16 cellular contexts compared by ENCODE assay signal in genomic region chr7:2639151-2639993, GRCh38. TPM values are rescaled to one million over a fixed set of nuclear protein-coding genes. Genes with fewer than 3 reads are reported as not detected.
DNase-seq lines count a peak whose midpoint lies in the region; ATAC-seq, FAIRE-seq and TF ChIP-seq lines count a peak whose summit lies in the region.
"Had no signal": no experiment of that assay in that cellular context is flagged by ENCODE, and none has a peak within 500 bp of the region (broad histone marks: within the 10 kb centered on the region; RNA-seq: fewer than 3 reads in every experiment).

No MANE protein-coding gene starts in this region.

- H2AFZ ChIP-seq in HepG2 (ENCODE audit: low read length) = no peak overlapping the region
- no peak overlapping the region for H2AFZ ChIP-seq in smooth muscle cell (ENCODE audit: low read depth)
- H2AFZ ChIP-seq: parathyroid adenoma had no signal

- H3K4me2 ChIP-seq in HepG2 (ENCODE audit: low read depth, low read length) = no peak overlapping the region
- no peak overlapping the region for H3K4me2 ChIP-seq in smooth muscle cell

- no peak for TF ChIP-seq RAD21 in HepG2 (CRISPR knock-in tag; IDR thresholded peaks at IDR 0.05)

- H3K4me3 ChIP-seq in GM06990 (replicated peaks; ENCODE audit: low read depth, low read length) (no peak overlapping the region), ascending aorta (no peak overlapping the region), HepG2 (replicated peaks in 1 of 3; ENCODE audit: insufficient read depth in 1 of 3, low read depth in 2 of 3, low read length in 3 of 3) (no peak overlapping the region), smooth muscle cell (no peak overlapping the region), gastroesophageal sphincter (no peak overlapping the region)
- H3K4me3 ChIP-seq in effector memory CD4-positive, alpha-beta T cell (ENCODE audit: insufficient read depth, low read depth, low read length, poor library complexity, severe bottlenecking) = no peak overlapping the region
- H3K4me3 ChIP-seq: lung, MG63 had no signal

- peaks cover 35 to 58% of the 10 kb centered on the region in 2 donors for H3K4me1 ChIP-seq in ascending aorta
- H3K4me1 ChIP-seq in HepG2 (ENCODE audit: insufficient read depth, low read length) = peaks cover 89% of the 10 kb centered on the region
- peaks cover 16% of the 10 kb centered on the region for H3K4me1 ChIP-seq in smooth muscle cell (ENCODE audit: low read depth)
- H3K4me1 ChIP-seq in effector memory CD4-positive, alpha-beta T cell (ENCODE audit: control insufficient read depth, insufficient read depth, low read length, poor library complexity, severe bottlenecking) = no peaks in the 10 kb centered on the region
- H3K4me1 ChIP-seq in gastroesophageal sphincter = peaks cover 0 to 90% (median 33%) of the 10 kb centered on the region in 3 donors

- no peaks in the 10 kb centered on the region for H3F3A ChIP-seq in smooth muscle cell (ENCODE audit: low read depth)

- no peak for FAIRE-seq in HepG2 (lab: Jason Lieb, UNC)
- FAIRE-seq: endometrium had no signal

- no TSS peak for BruUV-seq in HepG2 (replicated peaks; lab: Mats Ljungman, UMichigan)

- ATAC-seq in HepG2 = no peak
- ATAC-seq in gastroesophageal sphincter = no peak
- no peak for ATAC-seq in HG03095 (IDR thresholded peaks at IDR 0.05; ENCODE audit: unreplicated experiment)

- intact Hi-C loops in ascending aorta (cut with DNase I) (loop anchor here (10.0 kb wide), 1 partner anchor 1105 kb away; the partner anchor contains the start of gene MAFK), HepG2 (cut with micrococcal nuclease; ENCODE audit: unreplicated experiment) (no loop called here)

- TF ChIP-seq EP300 in HepG2 (IDR thresholded peaks at IDR 0.05; ENCODE audit: low read depth in 2 of 2, low read length in 2 of 2) = no peak
- no peak for TF ChIP-seq EP300 in HepG2 (CRISPR knock-in tag; IDR thresholded peaks at IDR 0.05; ENCODE audit: borderline replicate concordance)
- no peak for TF ChIP-seq EP300 in gastroesophageal sphincter (IDR thresholded peaks at IDR 0.05)

- H3K36me3 ChIP-seq in GM06990 (ENCODE audit: control insufficient read depth, insufficient read depth, low read length) = no peaks in the 10 kb centered on the region
- H3K36me3 ChIP-seq in ascending aorta = no peaks in the 10 kb centered on the region
- H3K36me3 ChIP-seq in HepG2 (replicated peaks in 1 of 2; ENCODE audit: control insufficient read depth in 1 of 2, insufficient read depth in 2 of 2, low read length in 2 of 2) = peaks cover 9 to 21% of the 10 kb centered on the region in 2 experiments; a peak in 3 of 5 replicates
- H3K36me3 ChIP-seq in smooth muscle cell (ENCODE audit: low read depth) = no peaks in the 10 kb centered on the region
- no peaks in the 10 kb centered on the region for H3K36me3 ChIP-seq in effector memory CD4-positive, alpha-beta T cell (ENCODE audit: control insufficient read depth, insufficient read depth, low read length)
- no peaks in the 10 kb centered on the region for H3K36me3 ChIP-seq in gastroesophageal sphincter

- H3K9ac ChIP-seq in HepG2 (ENCODE audit: insufficient read depth, low read depth, low read length) (peak overlapping the region; percentile 55; the same call in 1 of the 2 replicates), smooth muscle cell (ENCODE audit: low read depth) (peak overlapping the region; percentile 48)
- H3K9ac ChIP-seq: parathyroid adenoma had no signal

- H3K27ac ChIP-seq in ascending aorta (peak overlapping the region; percentile 21 to 72), HepG2 (ENCODE audit: extremely low read length, insufficient read depth, low read length) (peak overlapping the region; percentile 79), smooth muscle cell (ENCODE audit: low read depth) (peak overlapping the region; percentile 78), gastroesophageal sphincter (peak overlapping the region in 2 of 4 donors; percentile 56 to 86)
- no peak overlapping the region for H3K27ac ChIP-seq in effector memory CD4-positive, alpha-beta T cell (ENCODE audit: insufficient read depth, low read length, poor library complexity, severe bottlenecking)
- H3K27ac ChIP-seq: parathyroid adenoma had no signal

- TF ChIP-seq POLR2A in HepG2 (IDR thresholded peaks at IDR 0.05; ENCODE audit: insufficient read depth in 1 of 2, low read depth in 2 of 2, low read length in 2 of 2) (no peak), gastroesophageal sphincter (IDR thresholded peaks at IDR 0.05) (no peak)

- peak; percentile 3 for TF ChIP-seq CTCF in GM06990 (IDR thresholded peaks at IDR 0.05; ENCODE audit: insufficient read depth, low read length, poor library complexity, severe bottlenecking)
- TF ChIP-seq CTCF in ascending aorta (IDR thresholded peaks at IDR 0.05) = no peak
- no peak for TF ChIP-seq CTCF in HepG2 (CRISPR knock-in tag; IDR thresholded peaks at IDR 0.05)
- no peak for TF ChIP-seq CTCF in smooth muscle cell (IDR thresholded peaks at IDR 0.05; ENCODE audit: borderline replicate concordance, insufficient read depth, poor library complexity, severe bottlenecking)
- TF ChIP-seq CTCF in gastroesophageal sphincter (IDR thresholded peaks at IDR 0.05) = no peak

- CTCF ChIA-PET in HepG2 (lab: Yijun Ruan, JAX; ENCODE audit: low intra/inter-chr PET ratio, low total read pairs) = no interaction called here

- H3K27me3 ChIP-seq in GM06990 (replicated peaks; ENCODE audit: control insufficient read depth, insufficient read depth, low read length) = no peaks in the 10 kb centered on the region
- H3K27me3 ChIP-seq in ascending aorta = no peaks in the 10 kb centered on the region
- no peaks in the 10 kb centered on the region for H3K27me3 ChIP-seq in HepG2 (ENCODE audit: control insufficient read depth in 1 of 2, insufficient read depth in 2 of 2, low read length in 2 of 2)
- H3K27me3 ChIP-seq in smooth muscle cell (ENCODE audit: low read depth) = no peaks in the 10 kb centered on the region
- H3K27me3 ChIP-seq in effector memory CD4-positive, alpha-beta T cell (replicated peaks; ENCODE audit: control insufficient read depth, insufficient read depth, low read length, poor library complexity, severe bottlenecking) = no peaks in the 10 kb centered on the region
- no peaks in the 10 kb centered on the region for H3K27me3 ChIP-seq in gastroesophageal sphincter
- H3K27me3 ChIP-seq: MG63 had no signal

- in situ Hi-C loops in HepG2 (cut with HindIII; ENCODE audit: extremely low pct_ligation_motif_present, low pct_unique_long_range_greater_than_20kb) = no loop called here

- peaks cover 39% of the 10 kb centered on the region; the same call in 1 of the 2 replicates for H4K20me1 ChIP-seq in HepG2 (ENCODE audit: insufficient read depth, low read length)
- H4K20me1 ChIP-seq in smooth muscle cell (ENCODE audit: low read depth) = peaks cover 99% of the 10 kb centered on the region

- WGBS in HepG2 (ENCODE audit: low lambda C conversion rate) = 96% methylated on average over 5 of the region's 36 CpGs
- 93% methylated on average over 33 of the region's 36 CpGs for WGBS in smooth muscle cell (ENCODE audit: low lambda C conversion rate)
- 90% methylated on average over 4 of the region's 36 CpGs; no CpG with 5 or more reads in 1 of the 2 donors for whole genome bisulfite sequencing in gastroesophageal sphincter (ENCODE audit: low coverage in 1 of 2), 2 donors

- H3K9me3 ChIP-seq in ascending aorta (no peaks in the 10 kb centered on the region), HepG2 (ENCODE audit: low read length) (no peaks in the 10 kb centered on the region), smooth muscle cell (replicated peaks; ENCODE audit: low read depth) (no peaks in the 10 kb centered on the region), gastroesophageal sphincter (no peaks in the 10 kb centered on the region)
- no peaks in the 10 kb centered on the region for H3K9me3 ChIP-seq in effector memory CD4-positive, alpha-beta T cell (ENCODE audit: control insufficient read depth, low read length)
- H3K9me3 ChIP-seq: MG63 had no signal

- H3K79me2 ChIP-seq in HepG2 (ENCODE audit: insufficient read depth, low read length) (peaks cover 78% of the 10 kb centered on the region), smooth muscle cell (ENCODE audit: low read depth) (peaks cover 96% of the 10 kb centered on the region)

- no peak for DNase-seq in GM06990 (ENCODE audit: extremely low read depth, insufficient read length)
- no peak for DNase-seq in ascending aorta (ENCODE audit: low spot score in 2 of 2)
- DNase-seq in HepG2 (ENCODE audit: low spot score) = no peak
- DNase-seq in smooth muscle cell (lab: John Stamatoyannopoulos, UW; ENCODE audit: unreplicated experiment) = no peak
- no peak for DNase-seq in UCSD-AML1 (lab: John Stamatoyannopoulos, UW; ENCODE audit: unreplicated experiment)
- no peak for DNase-seq in effector memory CD4-positive, alpha-beta T cell
- DNase-seq: activated B cell treated with CpG ODN at 0.5 μM for 24 hours; activated CD8-positive, alpha-beta memory T cell treated with anti-CD3 and anti-CD28 coated beads, Interleukin-2, amount 50 U/mL, for 4 hours; GOT3; stimulated activated CD8-positive, alpha-beta memory T cell treated with anti-CD3 and anti-CD28 coated beads, Interleukin-4, amount 100 ng/mL, for 48 hours had no signal

- POLR2A ChIA-PET in HepG2 (lab: Yijun Ruan, JAX) = interaction anchor here (0.5 to 1.9 kb wide), 4 partner anchors 10 to 51 kb away, joined by 3 to 7 read pairs (median 4); no protein-coding TSS in a partner anchor

RNA-seq across cellular contexts. Expression of gene TTYH3, which starts 7.6 kb away (rescaled TPM):
- total RNA-seq in ascending aorta (70.5 TPM), HepG2 (2016; rRNA removed; fragmentation: Illumina TruSeq; extraction: Trizol) (21.5 and 26.3 TPM in 2 replicates), smooth muscle cell (42.9 and 51.5 TPM in 2 replicates), gastroesophageal sphincter (10 to 100 TPM; 11.2 to 29.8 (median 16.9) TPM)
- total RNA-seq in HepG2 (2016; cell fraction: cytosol; rRNA removed; fragmentation: Illumina TruSeq; extraction: Trizol; ENCODE audit: low read depth) = 11.5 and 11.7 TPM in 2 replicates
- 19.4 and 28.8 TPM in 2 replicates for total RNA-seq in HepG2 (2016; cell fraction: insoluble cytoplasmic fraction; rRNA removed; fragmentation: Illumina TruSeq; extraction: Trizol)
- 34.4 and 35.6 TPM in 2 replicates for total RNA-seq in HepG2 (2016; cell fraction: membrane; rRNA removed; fragmentation: Illumina TruSeq; extraction: Trizol)
- 37.1 and 45.0 TPM in 2 replicates for total RNA-seq in HepG2 (2016; cell fraction: nucleus; rRNA removed; fragmentation: Illumina TruSeq; extraction: Trizol)
- polyA plus RNA-seq in HepG2 (2011; rRNA removed) (50.0 and 80.3 TPM in 2 replicates), smooth muscle cell (153 and 179 TPM in 2 replicates)
- 48.3 and 72.3 TPM in 2 replicates for polyA plus RNA-seq in HepG2 (2011; cell fraction: cytosol; rRNA removed)
- polyA plus RNA-seq in HepG2 (2011; cell fraction: nucleus; rRNA removed) = 227 and 315 TPM in 2 replicates
- 90.1 and 104 TPM in 2 replicates for polyA plus RNA-seq in HepG2 (2012)
- polyA plus RNA-seq in HepG2 (2016; cell fraction: cytosol; fragmentation: Illumina TruSeq; extraction: Trizol; ENCODE audit: low read depth) = 11.1 and 11.5 TPM in 2 replicates
- polyA plus RNA-seq in HepG2 (2016; cell fraction: insoluble cytoplasmic fraction; fragmentation: Illumina TruSeq; extraction: Trizol; ENCODE audit: low read depth) = 52.7 and 63.6 TPM in 2 replicates
- 49.3 and 52.2 TPM in 2 replicates for polyA plus RNA-seq in HepG2 (2016; cell fraction: membrane; fragmentation: Illumina TruSeq; extraction: Trizol; ENCODE audit: low read depth)
- 138 and 141 TPM in 2 replicates for polyA plus RNA-seq in HepG2 (2016; cell fraction: nucleus; fragmentation: Illumina TruSeq; extraction: Trizol; ENCODE audit: insufficient read depth, low read depth)
- 4.5 and 192 TPM in 2 replicates for polyA minus RNA-seq in HepG2 (2011; rRNA and poly(A)+ RNA removed; ENCODE audit: low replicate concordance)
- 91.4 and 94.8 TPM in 2 replicates for polyA minus RNA-seq in HepG2 (2011; cell fraction: cytosol; rRNA and poly(A)+ RNA removed)
- polyA minus RNA-seq in HepG2 (2011; cell fraction: nucleus; rRNA and poly(A)+ RNA removed) = 41.0 and 47.5 TPM in 2 replicates

RNA-seq across cellular contexts. Expression of gene AMZ1, which starts 48.6 kb away (rescaled TPM):
- not detected for total RNA-seq in ascending aorta
- total RNA-seq in HepG2 (2016; rRNA removed; fragmentation: Illumina TruSeq; extraction: Trizol) = not detected in 2 replicates
- not detected in 2 replicates for total RNA-seq in HepG2 (2016; cell fraction: cytosol; rRNA removed; fragmentation: Illumina TruSeq; extraction: Trizol; ENCODE audit: low read depth)
- total RNA-seq in HepG2 (2016; cell fraction: insoluble cytoplasmic fraction; rRNA removed; fragmentation: Illumina TruSeq; extraction: Trizol) = not detected in 2 replicates
- total RNA-seq in HepG2 (2016; cell fraction: membrane; rRNA removed; fragmentation: Illumina TruSeq; extraction: Trizol) = not detected in 2 replicates
- total RNA-seq in HepG2 (2016; cell fraction: nucleus; rRNA removed; fragmentation: Illumina TruSeq; extraction: Trizol) = not detected in 2 replicates
- polyA plus RNA-seq in HepG2 (2011; rRNA removed) = 0.03 TPM in 1 of 2 replicates, not detected in the other
- 0.01 and 0.04 TPM in 2 replicates for polyA plus RNA-seq in HepG2 (2011; cell fraction: cytosol; rRNA removed)
- polyA plus RNA-seq in HepG2 (2011; cell fraction: nucleus; rRNA removed) = 0.18 and 0.26 TPM in 2 replicates
- 0.05 and 0.07 TPM in 2 replicates for polyA plus RNA-seq in HepG2 (2012)
- not detected in 2 replicates for polyA plus RNA-seq in HepG2 (2016; cell fraction: cytosol; fragmentation: Illumina TruSeq; extraction: Trizol; ENCODE audit: low read depth)
- not detected in 2 replicates for polyA plus RNA-seq in HepG2 (2016; cell fraction: insoluble cytoplasmic fraction; fragmentation: Illumina TruSeq; extraction: Trizol; ENCODE audit: low read depth)
- not detected in 2 replicates for polyA plus RNA-seq in HepG2 (2016; cell fraction: membrane; fragmentation: Illumina TruSeq; extraction: Trizol; ENCODE audit: low read depth)
- not detected in 2 replicates for polyA plus RNA-seq in HepG2 (2016; cell fraction: nucleus; fragmentation: Illumina TruSeq; extraction: Trizol; ENCODE audit: insufficient read depth, low read depth)
- polyA minus RNA-seq in HepG2 (2011; rRNA and poly(A)+ RNA removed; ENCODE audit: low replicate concordance) = 0.30 and 0.84 TPM in 2 replicates
- polyA minus RNA-seq in HepG2 (2011; cell fraction: cytosol; rRNA and poly(A)+ RNA removed) = not detected in 2 replicates
- 0.13 TPM in 1 of 2 replicates, not detected in the other for polyA minus RNA-seq in HepG2 (2011; cell fraction: nucleus; rRNA and poly(A)+ RNA removed)
- 1.1 and 1.4 TPM in 2 replicates for total RNA-seq in smooth muscle cell
- polyA plus RNA-seq in smooth muscle cell = 0.63 and 2.4 TPM in 2 replicates
- total RNA-seq in gastroesophageal sphincter = under 1 TPM; 0.12 to 0.62 (median 0.32) TPM
